In genomic region chr4:109547394-109547793, GRCh38 we compare ENCODE assay signal across 1 cellular context.
TF ChIP-seq lines count a peak whose summit lies in the region.

No MANE protein-coding gene starts in this region.

TF ChIP-seq in IMR-90, 13 proteins besides CTCF, POLR2A, EP300 and RAD21:
- TF ChIP-seq BHLHE40 (IDR thresholded peaks at IDR 0.05; ENCODE audit: low read depth, low read length), result no peak
- TF ChIP-seq CEBPB (IDR thresholded peaks at IDR 0.05; ENCODE audit: low read depth, low read length), result no peak
- TF ChIP-seq NFE2L2 (IDR thresholded peaks at IDR 0.05; ENCODE audit: low read depth, low read length), result no peak
- no peak for TF ChIP-seq RFX5 (IDR thresholded peaks at IDR 0.05; ENCODE audit: low read depth, low read length)
- no peak for TF ChIP-seq FOS (IDR thresholded peaks at IDR 0.05; ENCODE audit: low read depth, low read length)
- no peak for TF ChIP-seq CHD1 (IDR thresholded peaks at IDR 0.05; ENCODE audit: low read depth, low read length)
- TF ChIP-seq SMC3 (IDR thresholded peaks at IDR 0.05; ENCODE audit: low read depth, low read length), result no peak
- TF ChIP-seq RCOR1 (IDR thresholded peaks at IDR 0.05; ENCODE audit: insufficient replicate concordance, low read length), result no peak
- no peak for TF ChIP-seq MAFK (IDR thresholded peaks at IDR 0.05; ENCODE audit: low read depth, low read length)
- TF ChIP-seq, protein P1, sequence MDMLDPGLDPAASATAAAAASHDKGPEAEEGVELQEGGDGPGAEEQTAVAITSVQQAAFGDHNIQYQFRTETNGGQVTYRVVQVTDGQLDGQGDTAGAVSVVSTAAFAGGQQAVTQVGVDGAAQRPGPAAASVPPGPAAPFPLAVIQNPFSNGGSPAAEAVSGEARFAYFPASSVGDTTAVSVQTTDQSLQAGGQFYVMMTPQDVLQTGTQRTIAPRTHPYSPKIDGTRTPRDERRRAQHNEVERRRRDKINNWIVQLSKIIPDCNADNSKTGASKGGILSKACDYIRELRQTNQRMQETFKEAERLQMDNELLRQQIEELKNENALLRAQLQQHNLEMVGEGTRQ (IDR thresholded peaks at IDR 0.05; ENCODE audit: low read depth, low read length), result no peak
